ENCODE assay signal across 8 cellular contexts in genomic region chr2:238285653-238286082, GRCh38. TPM values are rescaled to one million over a fixed set of nuclear protein-coding genes. Genes with fewer than 3 reads are reported as not detected.
DNase-seq lines count a peak whose midpoint lies in the region; ATAC-seq and TF ChIP-seq lines count a peak whose summit lies in the region.

No MANE protein-coding gene starts in this region.

- peaks cover 62% of the 10 kb centered on the region for H3K4me1 Mint-ChIP-seq in progenitor cell of endocrine pancreas (ENCODE audit: low read depth)

- H3K36me3 Mint-ChIP-seq in progenitor cell of endocrine pancreas (ENCODE audit: insufficient read depth), result no peaks in the 10 kb centered on the region

- H3K4me3 ChIP-seq in SK-N-MC (peak overlapping the region; percentile 29), gastroesophageal sphincter (no peak overlapping the region), WERI-Rb-1 (ENCODE audit: low read depth, low read length) (no peak overlapping the region)

- H3K27me3 ChIP-seq in gastroesophageal sphincter, result no peaks in the 10 kb centered on the region
- no peaks in the 10 kb centered on the region for H3K27me3 ChIP-seq in WERI-Rb-1 (ENCODE audit: insufficient read depth, low read depth, severe bottlenecking)

- DNase-seq in GM04504 (ENCODE audit: low read depth), result peak; percentile 97
- DNase-seq in SK-N-MC (ENCODE audit: low read depth, low spot score), result no peak
- no peak for DNase-seq in progenitor cell of endocrine pancreas (ENCODE audit: low spot score, unreplicated experiment)
- DNase-seq in stimulated activated CD4-positive, alpha-beta T cell treated with anti-CD3 and anti-CD28 coated beads, Interleukin-4, amount 100 ng/mL, for 1 hour, result no peak
- DNase-seq in WERI-Rb-1, result no peak
- DNase-seq in activated CD4-positive, CD25-positive, alpha-beta regulatory T cell treated with anti-CD3 and anti-CD28 coated beads, Interleukin-2, amount 50 U/mL, for 72 hours, result no peak

- H3K4me3 Mint-ChIP-seq in progenitor cell of endocrine pancreas (ENCODE audit: low read depth), result peak overlapping the region; percentile 83

- no peak for TF ChIP-seq POLR2A in gastroesophageal sphincter (IDR thresholded peaks at IDR 0.05)

- peaks cover 11 to 79% (median 46%) of the 10 kb centered on the region in 3 donors for H3K4me1 ChIP-seq in gastroesophageal sphincter

- no peaks in the 10 kb centered on the region for H3K9me3 Mint-ChIP-seq in progenitor cell of endocrine pancreas (ENCODE audit: low read depth)

- peak overlapping the region; percentile 61 for H3K27ac ChIP-seq in SK-N-MC
- H3K27ac ChIP-seq in gastroesophageal sphincter, result peak overlapping the region; percentile 96 to 99 (median 98)
- H3K27ac ChIP-seq in WERI-Rb-1, result no peak overlapping the region

- H3K36me3 ChIP-seq in SK-N-MC (ENCODE audit: insufficient read depth, low read length) (no peaks in the 10 kb centered on the region), gastroesophageal sphincter (no peaks in the 10 kb centered on the region), WERI-Rb-1 (no peaks in the 10 kb centered on the region)

- H3K9me3 ChIP-seq in SK-N-MC (ENCODE audit: low read depth, low read length) (no peaks in the 10 kb centered on the region), gastroesophageal sphincter (no peaks in the 10 kb centered on the region), WERI-Rb-1 (ENCODE audit: severe bottlenecking) (no peaks in the 10 kb centered on the region)

- H3K9ac ChIP-seq in SK-N-MC (ENCODE audit: insufficient read length), result no peak overlapping the region

- no peaks in the 10 kb centered on the region for H3K27me3 Mint-ChIP-seq in progenitor cell of endocrine pancreas

- ATAC-seq in gastroesophageal sphincter (peak; percentile 55), HG03139 (IDR thresholded peaks at IDR 0.05; ENCODE audit: unreplicated experiment) (no peak)

- 29 to 30% methylated on average over 4 to 7 of the region's 7 CpGs for WGBS in gastroesophageal sphincter (ENCODE audit: low coverage in 1 of 2), 2 donors

- peak overlapping the region; percentile 95 for H3K27ac Mint-ChIP-seq in progenitor cell of endocrine pancreas

- TF ChIP-seq CTCF in gastroesophageal sphincter (IDR thresholded peaks at IDR 0.05), result peak in 2 of 4 experiments; percentile 37 to 42
- TF ChIP-seq CTCF in progenitor cell of endocrine pancreas (IDR thresholded peaks at IDR 0.05; ENCODE audit: unreplicated experiment), result no peak
- no peak for TF ChIP-seq CTCF in WERI-Rb-1 (IDR thresholded peaks at IDR 0.05; ENCODE audit: low read depth, low read length)

- TF ChIP-seq EP300 in gastroesophageal sphincter (IDR thresholded peaks at IDR 0.05), result no peak

RNA-seq across cellular contexts. Expression of gene PER2, which starts 2.7 kb away (rescaled TPM):
- 10 to 100 TPM in 3 of 4 donors, 1 to 10 TPM in 1; 8.7 to 20.5 (median 17.0) TPM for total RNA-seq in gastroesophageal sphincter
- total RNA-seq in progenitor cell of endocrine pancreas, result 14.3 and 20.2 TPM in 2 replicates

RNA-seq across cellular contexts. Expression of gene TRAF3IP1, which starts 34.6 kb away (rescaled TPM):
- total RNA-seq in gastroesophageal sphincter, result 10 to 100 TPM; 19.6 to 28.4 (median 21.7) TPM
- 26.1 and 27.0 TPM in 2 replicates for total RNA-seq in progenitor cell of endocrine pancreas

RNA-seq across cellular contexts. Expression of gene HES6, which starts 45.8 kb away (rescaled TPM):
- total RNA-seq in gastroesophageal sphincter (10 to 100 TPM in 2 of 4 donors, 1 to 10 TPM in 2; 3.8 to 19.5 (median 12.2) TPM), progenitor cell of endocrine pancreas (64.2 and 64.7 TPM in 2 replicates)
